19 cellular contexts compared by ENCODE assay signal in genomic region chr19:36093687-36094086, GRCh38. TPM values are rescaled to one million over a fixed set of nuclear protein-coding genes. Genes with fewer than 3 reads are reported as not detected.
DNase-seq lines count a peak whose midpoint lies in the region; ATAC-seq and TF ChIP-seq lines count a peak whose summit lies in the region.
"Had no signal": no experiment of that assay in that cellular context is flagged by ENCODE, and none has a peak within 500 bp of the region (broad histone marks: within the 10 kb centered on the region; RNA-seq: fewer than 3 reads in every experiment).

No MANE protein-coding gene starts in this region.

- no peaks in the 10 kb centered on the region for H3K27me3 Mint-ChIP-seq in activated naive CD8-positive, alpha-beta T cell treated with anti-CD3 and anti-CD28 coated beads for 36 hours
- no peaks in the 10 kb centered on the region for H3K27me3 Mint-ChIP-seq in activated naive CD8-positive, alpha-beta T cell treated with anti-CD3 and anti-CD28 coated beads, Interleukin-2, amount 50 U/mL, for 24 hours
- H3K27me3 Mint-ChIP-seq: activated CD4-positive, alpha-beta memory T cell treated with anti-CD3 and anti-CD28 coated beads for 36 hours; progenitor cell of endocrine pancreas had no signal

- no peak overlapping the region for H3K4me3 Mint-ChIP-seq in activated naive CD8-positive, alpha-beta T cell treated with anti-CD3 and anti-CD28 coated beads for 36 hours
- no peak overlapping the region for H3K4me3 Mint-ChIP-seq in activated naive CD8-positive, alpha-beta T cell treated with anti-CD3 and anti-CD28 coated beads, Interleukin-2, amount 50 U/mL, for 24 hours
- H3K4me3 Mint-ChIP-seq: activated CD4-positive, alpha-beta memory T cell treated with anti-CD3 and anti-CD28 coated beads for 36 hours had no signal

- no peaks in the 10 kb centered on the region for H3K9me3 Mint-ChIP-seq in activated naive CD8-positive, alpha-beta T cell treated with anti-CD3 and anti-CD28 coated beads for 36 hours
- H3K9me3 Mint-ChIP-seq in activated naive CD8-positive, alpha-beta T cell treated with anti-CD3 and anti-CD28 coated beads, Interleukin-2, amount 50 U/mL, for 24 hours = no peaks in the 10 kb centered on the region
- H3K9me3 Mint-ChIP-seq: activated CD4-positive, alpha-beta memory T cell treated with anti-CD3 and anti-CD28 coated beads for 36 hours had no signal

- H3K4me3 ChIP-seq in lower leg skin (ENCODE audit: low read depth, poor library complexity, severe bottlenecking) = no peak overlapping the region
- H3K4me3 ChIP-seq: Peyer's patch had no signal

- intact Hi-C loops in left cardiac atrium (cut with DNase I) = no loop called here
- intact Hi-C loops in lower leg skin (cut with DNase I; ENCODE audit: low total_unique reads) = no loop called here

- H3K36me3 Mint-ChIP-seq in activated naive CD8-positive, alpha-beta T cell treated with anti-CD3 and anti-CD28 coated beads for 36 hours = peaks cover 40% of the 10 kb centered on the region
- H3K36me3 Mint-ChIP-seq in activated naive CD8-positive, alpha-beta T cell treated with anti-CD3 and anti-CD28 coated beads, Interleukin-2, amount 50 U/mL, for 24 hours (ENCODE audit: low read depth) = peaks cover 39% of the 10 kb centered on the region

- DNase-seq in activated naive CD8-positive, alpha-beta T cell treated with anti-CD3 and anti-CD28 coated beads for 36 hours = no peak
- DNase-seq in activated naive CD8-positive, alpha-beta T cell treated with anti-CD3 and anti-CD28 coated beads, Interleukin-2, amount 50 U/mL, for 24 hours = no peak
- DNase-seq in left cardiac atrium = no peak
- peak in 27 of 49 donors; percentile 10 to 66 (median 29) for DNase-seq in substantia nigra (lab: John Stamatoyannopoulos, UW)
- no peak for DNase-seq in left lobe of liver (ENCODE audit: low spot score)
- DNase-seq in lower leg skin (ENCODE audit: low spot score in 2 of 2) = no peak
- DNase-seq: activated gamma-delta T cell, Caco-2, H7, left colon, NCI-H1105, NCI-H774, Peyer's patch had no signal

- ATAC-seq in activated naive CD8-positive, alpha-beta T cell treated with anti-CD3 and anti-CD28 coated beads, Interleukin-2, amount 50 U/mL, for 24 hours = no peak
- peak; percentile 76 to 77 for ATAC-seq in left cardiac atrium
- ATAC-seq in left lobe of liver = no peak
- no peak for ATAC-seq in GM21723 (IDR thresholded peaks at IDR 0.05; ENCODE audit: unreplicated experiment)
- ATAC-seq: left colon had no signal

- TF ChIP-seq POLR2A in lower leg skin (IDR thresholded peaks at IDR 0.05) = no peak

- TF ChIP-seq CTCF in lower leg skin (IDR thresholded peaks at IDR 0.05) = no peak

- H3K27ac ChIP-seq in angular gyrus (ENCODE audit: low read depth, low read length) = peak overlapping the region; percentile 81
- H3K27ac ChIP-seq in substantia nigra (ENCODE audit: low read depth, low read length, poor library complexity, severe bottlenecking) = peak overlapping the region; percentile 88
- H3K27ac ChIP-seq: Peyer's patch had no signal

- WGBS in lower leg skin, 2 donors = 72 to 92% methylated on average over 6 of the region's 6 CpGs

- H3K27ac Mint-ChIP-seq in activated naive CD8-positive, alpha-beta T cell treated with anti-CD3 and anti-CD28 coated beads for 36 hours = peak overlapping the region; percentile 34
- H3K27ac Mint-ChIP-seq in activated naive CD8-positive, alpha-beta T cell treated with anti-CD3 and anti-CD28 coated beads, Interleukin-2, amount 50 U/mL, for 24 hours = no peak overlapping the region
- H3K27ac Mint-ChIP-seq: progenitor cell of endocrine pancreas had no signal

- peaks cover 15% of the 10 kb centered on the region for H3K4me1 Mint-ChIP-seq in activated naive CD8-positive, alpha-beta T cell treated with anti-CD3 and anti-CD28 coated beads for 36 hours
- H3K4me1 Mint-ChIP-seq in activated naive CD8-positive, alpha-beta T cell treated with anti-CD3 and anti-CD28 coated beads, Interleukin-2, amount 50 U/mL, for 24 hours = peaks cover 23% of the 10 kb centered on the region

RNA-seq across cellular contexts. Expression of gene OVOL3, which starts 17.3 kb away (rescaled TPM):
- not detected for total RNA-seq in activated naive CD8-positive, alpha-beta T cell treated with anti-CD3 and anti-CD28 coated beads for 36 hours
- total RNA-seq in left cardiac atrium = not detected
- total RNA-seq in left lobe of liver = not detected
- total RNA-seq in lower leg skin = not detected
- total RNA-seq: activated CD4-positive, alpha-beta memory T cell treated with anti-CD3 and anti-CD28 coated beads for 36 hours; Caco-2; fibroblast of lung; H7; left colon; Peyer's patch; progenitor cell of endocrine pancreas; subcutaneous adipose tissue had no signal

RNA-seq across cellular contexts. Expression of gene POLR2I, which starts 21.0 kb away (rescaled TPM):
- 10 to 100 TPM; 93.4 to 94.0 TPM for total RNA-seq in activated naive CD8-positive, alpha-beta T cell treated with anti-CD3 and anti-CD28 coated beads for 36 hours
- 100 to 1,000 TPM in 1 of 2 donors, 10 to 100 TPM in 1; 92.6 to 104 TPM for total RNA-seq in left cardiac atrium
- 43.9 TPM for total RNA-seq in left lobe of liver
- total RNA-seq in lower leg skin = 10 to 100 TPM; 32.0 to 74.8 (median 57.5) TPM

RNA-seq across cellular contexts. Expression of gene TBCB, which starts 21.6 kb away (rescaled TPM):
- total RNA-seq in activated naive CD8-positive, alpha-beta T cell treated with anti-CD3 and anti-CD28 coated beads for 36 hours = 10 to 100 TPM; 89.2 to 91.1 TPM
- total RNA-seq in left cardiac atrium = 10 to 100 TPM; 81.2 to 85.0 TPM
- total RNA-seq in left lobe of liver = 33.5 TPM
- total RNA-seq in lower leg skin = 100 to 1,000 TPM in 2 of 4 donors, 10 to 100 TPM in 2; 60.8 to 113 (median 94.5) TPM

RNA-seq across cellular contexts. Expression of gene WDR62, which starts 39.0 kb away (rescaled TPM):
- 10 to 100 TPM; 19.1 to 20.4 TPM for total RNA-seq in activated naive CD8-positive, alpha-beta T cell treated with anti-CD3 and anti-CD28 coated beads for 36 hours
- 10 to 100 TPM in 1 of 2 donors, 1 to 10 TPM in 1; 4.4 to 18.1 TPM for total RNA-seq in left cardiac atrium
- 0.48 TPM for total RNA-seq in left lobe of liver
- 1 to 10 TPM; 1.3 to 3.0 (median 2.3) TPM for total RNA-seq in lower leg skin

RNA-seq across cellular contexts. Expression of gene THAP8, which starts 39.6 kb away (rescaled TPM):
- total RNA-seq in activated naive CD8-positive, alpha-beta T cell treated with anti-CD3 and anti-CD28 coated beads for 36 hours = 1 to 10 TPM; 2.4 to 2.7 TPM
- total RNA-seq in left cardiac atrium (1 to 10 TPM; 2.3 to 4.4 TPM), left lobe of liver (2.2 TPM), lower leg skin (10 to 100 TPM in 1 of 4 donors, 1 to 10 TPM in 3; 9.1 to 27.4 (median 9.5) TPM)

Comparison
In these comparisons a context has a peak if more than half of its experiments do, and no peak if none do; other contexts are left out.
1. DNase-seq: peak in substantia nigra (27 of 49); none in activated naive CD8-positive, alpha-beta T cell treated with anti-CD3 and anti-CD28 coated beads for 36 hours (single experiment), activated naive CD8-positive, alpha-beta T cell treated with anti-CD3 and anti-CD28 coated beads, Interleukin-2, amount 50 U/mL, for 24 hours (single experiment), left cardiac atrium (single experiment), left lobe of liver (single experiment) and lower leg skin (0 of 2).
2. ATAC-seq: peak in left cardiac atrium (2 of 2); none in activated naive CD8-positive, alpha-beta T cell treated with anti-CD3 and anti-CD28 coated beads, Interleukin-2, amount 50 U/mL, for 24 hours (single experiment), left lobe of liver (single experiment) and GM21723 (single experiment).